In genomic region chr2:221212105-221212504, GRCh38 we compare ENCODE assay signal across 24 cellular contexts.
"Had no signal": no experiment of that assay in that cellular context is flagged by ENCODE, and none has a peak within 500 bp of the region (broad histone marks: within the 10 kb centered on the region; RNA-seq: fewer than 3 reads in every experiment).

No MANE protein-coding gene starts in this region.

- H3K9me3 ChIP-seq: esophagus squamous epithelium, gastrocnemius medialis, heart right ventricle, left lung, lower lobe of right lung had no signal

- H3K4me3 Mint-ChIP-seq: dendritic cell treated with granulocyte-macrophage colony-stimulating factor and Interleukin-4, amounts not matched to agents 40 ng/mL and 50 ng/mL, for 4 days; effector memory CD8-positive, alpha-beta T cell; endodermal cell; mesothelial cell of epicardium had no signal

- DNase-seq: cortex of kidney; effector CD8-positive, alpha-beta T cell; effector memory CD8-positive, alpha-beta T cell; endodermal cell; erythroblast; esophagus squamous epithelium; foreskin fibroblast; foreskin melanocyte; gastrocnemius medialis; glutamatergic neuron; head of caudate nucleus; heart right ventricle; hippocampal formation; islet precursor cell; kidney; kidney glomerular epithelial cell; left lung; left ventricle myocardium superior; lower lobe of right lung; mesenchymal stem cell had no signal

- H3K27me3 Mint-ChIP-seq: dendritic cell treated with granulocyte-macrophage colony-stimulating factor and Interleukin-4, amounts not matched to agents 40 ng/mL and 50 ng/mL, for 4 days had no signal

- H3K4me3 ChIP-seq: esophagus squamous epithelium, gastrocnemius medialis, heart right ventricle, left lung, lower lobe of right lung had no signal

- H3K27me3 ChIP-seq: gastrocnemius medialis, heart right ventricle, left lung had no signal

- ATAC-seq: effector memory CD8-positive, alpha-beta T cell; esophagus mucosa; gastrocnemius medialis; heart right ventricle; left lung; left ventricle myocardium superior; lower lobe of right lung had no signal

- H3K27ac Mint-ChIP-seq: dendritic cell treated with granulocyte-macrophage colony-stimulating factor and Interleukin-4, amounts not matched to agents 40 ng/mL and 50 ng/mL, for 4 days; effector memory CD8-positive, alpha-beta T cell; endodermal cell; mesothelial cell of epicardium had no signal

- H3K9me3 Mint-ChIP-seq: effector memory CD8-positive, alpha-beta T cell; endodermal cell; mesothelial cell of epicardium had no signal

- H3K27ac ChIP-seq: epithelial cell of prostate, esophagus squamous epithelium, gastrocnemius medialis, heart right ventricle, left lung, lower lobe of right lung had no signal

- H3K36me3 ChIP-seq: esophagus squamous epithelium, gastrocnemius medialis, heart right ventricle, left lung, lower lobe of right lung had no signal

- H3K4me1 ChIP-seq: esophagus squamous epithelium, gastrocnemius medialis, left lung, lower lobe of right lung had no signal

- H3K4me1 Mint-ChIP-seq: mesothelial cell of epicardium had no signal

- H3K36me3 Mint-ChIP-seq: mesothelial cell of epicardium had no signal
